ENCODE assay signal across 1 cellular context in genomic region chr3:43690400-43691119, GRCh38.
TF ChIP-seq lines count a peak whose summit lies in the region.

Gene ABHD5, plus strand, starts transcription at chr3:43690938. Its CDS starts 55 bp downstream, at chr3:43690993.

TF ChIP-seq in GM12878, 131 proteins besides CTCF, POLR2A, EP300 and RAD21 (continued from another document and continues in another):
- TF ChIP-seq POU2F2 (IDR thresholded peaks at IDR 0.05; ENCODE audit: borderline replicate concordance, low read depth, low read length) (peak; percentile 99), BCL11A (IDR thresholded peaks at IDR 0.05; ENCODE audit: low read depth, low read length) (no peak), RELB (IDR thresholded peaks at IDR 0.05; ENCODE audit: low read depth) (peak; percentile 50; the same call in 1 of the 2 replicates), STAT3 (IDR thresholded peaks at IDR 0.05; ENCODE audit: low read depth, low read length) (no peak), SKIL (IDR thresholded peaks at IDR 0.05; ENCODE audit: low read depth, poor library complexity, severe bottlenecking) (no peak), CHD2 (IDR thresholded peaks at IDR 0.05; ENCODE audit: borderline replicate concordance, low read depth, low read length) (no peak), PAX5 (IDR thresholded peaks at IDR 0.05; ENCODE audit: borderline replicate concordance, low read depth, low read length) (no peak), HDAC2 (IDR thresholded peaks at IDR 0.05) (no peak), WRNIP1 (IDR thresholded peaks at IDR 0.05; ENCODE audit: borderline replicate concordance, low read depth, low read length) (no peak), NFXL1 (IDR thresholded peaks at IDR 0.05; ENCODE audit: borderline replicate concordance) (no peak), RAD51 (IDR thresholded peaks at IDR 0.05) (no peak), ZBED1 (IDR thresholded peaks at IDR 0.05; ENCODE audit: borderline replicate concordance) (no peak), RUNX3 (IDR thresholded peaks at IDR 0.05; ENCODE audit: low read length) (no peak), SREBF1 (IDR thresholded peaks at IDR 0.05; ENCODE audit: low read length) (no peak), CBFB (IDR thresholded peaks at IDR 0.05; ENCODE audit: low read depth) (peak; percentile 77; the same call in 1 of the 2 replicates), SREBF2 (IDR thresholded peaks at IDR 0.05; ENCODE audit: low read length) (no peak), STAT1 (conservative IDR thresholded peaks at IDR 0.05) (no peak), ZSCAN29 (IDR thresholded peaks at IDR 0.05) (no peak), LARP7 (IDR thresholded peaks at IDR 0.05) (no peak), ZNF592 (IDR thresholded peaks at IDR 0.05) (no peak; the same call in 1 of the 2 replicates), MTA3 (IDR thresholded peaks at IDR 0.05; ENCODE audit: borderline replicate concordance, low read length) (no peak), SMC3 (IDR thresholded peaks at IDR 0.05; ENCODE audit: borderline replicate concordance, low read length) (no peak), NFIC (IDR thresholded peaks at IDR 0.05; ENCODE audit: low read depth, low read length) (no peak), KAT2A (conservative IDR thresholded peaks at IDR 0.05; ENCODE audit: control insufficient read depth, low read depth, low read length) (no peak), FOXK2 (IDR thresholded peaks at IDR 0.05) (no peak), FOS (IDR thresholded peaks at IDR 0.05; ENCODE audit: borderline replicate concordance, extremely low read depth, insufficient read length) (no peak), SPI1 (IDR thresholded peaks at IDR 0.05; ENCODE audit: borderline replicate concordance, insufficient read depth, low read depth, low read length) (no peak), ATF2 (IDR thresholded peaks at IDR 0.05; ENCODE audit: low read length) (no peak), YY1 (IDR thresholded peaks at IDR 0.05; ENCODE audit: low read depth, low read length) (peak; percentile 93), IKZF1 (conservative IDR thresholded peaks at IDR 0.05) (peak; percentile 98), ZNF622 (IDR thresholded peaks at IDR 0.05) (no peak), POLR2AphosphoS5 (IDR thresholded peaks at IDR 0.05; ENCODE audit: low read length) (peak; percentile 91), SMARCA5 (IDR thresholded peaks at IDR 0.05) (peak; percentile 57; the same call in 1 of the 2 replicates), PBX3 (IDR thresholded peaks at IDR 0.05; ENCODE audit: insufficient replicate concordance, low read depth, low read length) (peak; percentile 22), MEF2A (IDR thresholded peaks at IDR 0.05; ENCODE audit: insufficient read depth, low read depth, low read length) (0 out of 2 replicates have a peak, but pooled peaks have one; percentile 36), RELA (IDR thresholded peaks at IDR 0.05; ENCODE audit: borderline replicate concordance, partially characterized antibody) (no peak), ASH2L (IDR thresholded peaks at IDR 0.05; ENCODE audit: borderline replicate concordance, low read depth) (0 out of 2 replicates have a peak, but pooled peaks have one; percentile 41), PML (IDR thresholded peaks at IDR 0.05; ENCODE audit: low read length) (peak; percentile 75; the same call in 1 of the 2 replicates), TCF7 (IDR thresholded peaks at IDR 0.05; ENCODE audit: borderline replicate concordance) (no peak)
- TF ChIP-seq, protein P1, sequence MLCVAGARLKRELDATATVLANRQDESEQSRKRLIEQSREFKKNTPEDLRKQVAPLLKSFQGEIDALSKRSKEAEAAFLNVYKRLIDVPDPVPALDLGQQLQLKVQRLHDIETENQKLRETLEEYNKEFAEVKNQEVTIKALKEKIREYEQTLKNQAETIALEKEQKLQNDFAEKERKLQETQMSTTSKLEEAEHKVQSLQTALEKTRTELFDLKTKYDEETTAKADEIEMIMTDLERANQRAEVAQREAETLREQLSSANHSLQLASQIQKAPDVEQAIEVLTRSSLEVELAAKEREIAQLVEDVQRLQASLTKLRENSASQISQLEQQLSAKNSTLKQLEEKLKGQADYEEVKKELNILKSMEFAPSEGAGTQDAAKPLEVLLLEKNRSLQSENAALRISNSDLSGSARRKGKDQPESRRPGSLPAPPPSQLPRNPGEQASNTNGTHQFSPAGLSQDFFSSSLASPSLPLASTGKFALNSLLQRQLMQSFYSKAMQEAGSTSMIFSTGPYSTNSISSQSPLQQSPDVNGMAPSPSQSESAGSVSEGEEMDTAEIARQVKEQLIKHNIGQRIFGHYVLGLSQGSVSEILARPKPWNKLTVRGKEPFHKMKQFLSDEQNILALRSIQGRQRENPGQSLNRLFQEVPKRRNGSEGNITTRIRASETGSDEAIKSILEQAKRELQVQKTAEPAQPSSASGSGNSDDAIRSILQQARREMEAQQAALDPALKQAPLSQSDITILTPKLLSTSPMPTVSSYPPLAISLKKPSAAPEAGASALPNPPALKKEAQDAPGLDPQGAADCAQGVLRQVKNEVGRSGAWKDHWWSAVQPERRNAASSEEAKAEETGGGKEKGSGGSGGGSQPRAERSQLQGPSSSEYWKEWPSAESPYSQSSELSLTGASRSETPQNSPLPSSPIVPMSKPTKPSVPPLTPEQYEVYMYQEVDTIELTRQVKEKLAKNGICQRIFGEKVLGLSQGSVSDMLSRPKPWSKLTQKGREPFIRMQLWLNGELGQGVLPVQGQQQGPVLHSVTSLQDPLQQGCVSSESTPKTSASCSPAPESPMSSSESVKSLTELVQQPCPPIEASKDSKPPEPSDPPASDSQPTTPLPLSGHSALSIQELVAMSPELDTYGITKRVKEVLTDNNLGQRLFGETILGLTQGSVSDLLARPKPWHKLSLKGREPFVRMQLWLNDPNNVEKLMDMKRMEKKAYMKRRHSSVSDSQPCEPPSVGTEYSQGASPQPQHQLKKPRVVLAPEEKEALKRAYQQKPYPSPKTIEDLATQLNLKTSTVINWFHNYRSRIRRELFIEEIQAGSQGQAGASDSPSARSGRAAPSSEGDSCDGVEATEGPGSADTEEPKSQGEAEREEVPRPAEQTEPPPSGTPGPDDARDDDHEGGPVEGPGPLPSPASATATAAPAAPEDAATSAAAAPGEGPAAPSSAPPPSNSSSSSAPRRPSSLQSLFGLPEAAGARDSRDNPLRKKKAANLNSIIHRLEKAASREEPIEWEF (IDR thresholded peaks at IDR 0.05; ENCODE audit: insufficient replicate concordance, low read depth, low read length): no peak
- TF ChIP-seq, protein P2, sequence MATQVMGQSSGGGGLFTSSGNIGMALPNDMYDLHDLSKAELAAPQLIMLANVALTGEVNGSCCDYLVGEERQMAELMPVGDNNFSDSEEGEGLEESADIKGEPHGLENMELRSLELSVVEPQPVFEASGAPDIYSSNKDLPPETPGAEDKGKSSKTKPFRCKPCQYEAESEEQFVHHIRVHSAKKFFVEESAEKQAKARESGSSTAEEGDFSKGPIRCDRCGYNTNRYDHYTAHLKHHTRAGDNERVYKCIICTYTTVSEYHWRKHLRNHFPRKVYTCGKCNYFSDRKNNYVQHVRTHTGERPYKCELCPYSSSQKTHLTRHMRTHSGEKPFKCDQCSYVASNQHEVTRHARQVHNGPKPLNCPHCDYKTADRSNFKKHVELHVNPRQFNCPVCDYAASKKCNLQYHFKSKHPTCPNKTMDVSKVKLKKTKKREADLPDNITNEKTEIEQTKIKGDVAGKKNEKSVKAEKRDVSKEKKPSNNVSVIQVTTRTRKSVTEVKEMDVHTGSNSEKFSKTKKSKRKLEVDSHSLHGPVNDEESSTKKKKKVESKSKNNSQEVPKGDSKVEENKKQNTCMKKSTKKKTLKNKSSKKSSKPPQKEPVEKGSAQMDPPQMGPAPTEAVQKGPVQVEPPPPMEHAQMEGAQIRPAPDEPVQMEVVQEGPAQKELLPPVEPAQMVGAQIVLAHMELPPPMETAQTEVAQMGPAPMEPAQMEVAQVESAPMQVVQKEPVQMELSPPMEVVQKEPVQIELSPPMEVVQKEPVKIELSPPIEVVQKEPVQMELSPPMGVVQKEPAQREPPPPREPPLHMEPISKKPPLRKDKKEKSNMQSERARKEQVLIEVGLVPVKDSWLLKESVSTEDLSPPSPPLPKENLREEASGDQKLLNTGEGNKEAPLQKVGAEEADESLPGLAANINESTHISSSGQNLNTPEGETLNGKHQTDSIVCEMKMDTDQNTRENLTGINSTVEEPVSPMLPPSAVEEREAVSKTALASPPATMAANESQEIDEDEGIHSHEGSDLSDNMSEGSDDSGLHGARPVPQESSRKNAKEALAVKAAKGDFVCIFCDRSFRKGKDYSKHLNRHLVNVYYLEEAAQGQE (IDR thresholded peaks at IDR 0.05; ENCODE audit: low read depth, low read length): no peak
- TF ChIP-seq, protein P3, sequence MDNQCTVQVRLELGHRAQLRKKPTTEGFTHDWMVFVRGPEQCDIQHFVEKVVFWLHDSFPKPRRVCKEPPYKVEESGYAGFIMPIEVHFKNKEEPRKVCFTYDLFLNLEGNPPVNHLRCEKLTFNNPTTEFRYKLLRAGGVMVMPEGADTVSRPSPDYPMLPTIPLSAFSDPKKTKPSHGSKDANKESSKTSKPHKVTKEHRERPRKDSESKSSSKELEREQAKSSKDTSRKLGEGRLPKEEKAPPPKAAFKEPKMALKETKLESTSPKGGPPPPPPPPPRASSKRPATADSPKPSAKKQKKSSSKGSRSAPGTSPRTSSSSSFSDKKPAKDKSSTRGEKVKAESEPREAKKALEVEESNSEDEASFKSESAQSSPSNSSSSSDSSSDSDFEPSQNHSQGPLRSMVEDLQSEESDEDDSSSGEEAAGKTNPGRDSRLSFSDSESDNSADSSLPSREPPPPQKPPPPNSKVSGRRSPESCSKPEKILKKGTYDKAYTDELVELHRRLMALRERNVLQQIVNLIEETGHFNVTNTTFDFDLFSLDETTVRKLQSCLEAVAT (IDR thresholded peaks at IDR 0.05): peak; percentile 64; the same call in 1 of the 2 replicates
